8 cellular contexts compared by ENCODE assay signal in genomic region chr12:122081108-122081696, GRCh38. TPM values are rescaled to one million over a fixed set of nuclear protein-coding genes. Genes with fewer than 3 reads are reported as not detected.
DNase-seq lines count a peak whose midpoint lies in the region; ATAC-seq and TF ChIP-seq lines count a peak whose summit lies in the region.

No MANE protein-coding gene starts in this region.

- H3K4me2 ChIP-seq in KMS-11: peak overlapping the region; percentile 94

- H3K36me3 ChIP-seq in KMS-11 (ENCODE audit: insufficient read depth) (no peaks in the 10 kb centered on the region), liver (ENCODE audit: control insufficient read depth in 4 of 4, insufficient read depth in 3 of 4, low read depth in 1 of 4, low read length in 3 of 4) (peaks cover 0 to 5% (median 3%) of the 10 kb centered on the region in 4 donors), thyroid gland (peaks cover 16% of the 10 kb centered on the region in 2 donors)

- peak; percentile 30 for DNase-seq in ACHN
- peak; percentile 25 for DNase-seq in astrocyte of the spinal cord (ENCODE audit: low read depth, low spot score)
- no peak for DNase-seq in thyroid gland
- DNase-seq in left lobe of liver (ENCODE audit: low spot score): no peak
- DNase-seq in SKM-1 (lab: John Stamatoyannopoulos, UW; ENCODE audit: unreplicated experiment): no peak

- intact Hi-C loops in thyroid gland (cut with DNase I): no loop called here

- no peak for TF ChIP-seq RAD21 in liver (IDR thresholded peaks at IDR 0.05)

- H3K4me1 ChIP-seq in KMS-11 (ENCODE audit: low read depth, poor library complexity, severe bottlenecking) (peaks cover 39% of the 10 kb centered on the region), liver (ENCODE audit: control insufficient read depth in 4 of 4, insufficient read depth in 4 of 4, low read length in 3 of 4) (peaks cover 6 to 52% (median 24%) of the 10 kb centered on the region in 4 donors), thyroid gland (peaks cover 32 to 40% of the 10 kb centered on the region in 2 donors)

- no peak overlapping the region for H3K4me3 ChIP-seq in KMS-11 (IDR thresholded peaks at IDR 0.05; ENCODE audit: insufficient read depth, low read depth, low read length)
- peak overlapping the region; percentile 68 for H3K4me3 ChIP-seq in astrocyte of the spinal cord (ENCODE audit: low read depth, low read length)
- H3K4me3 ChIP-seq in liver (ENCODE audit: low read depth in 1 of 3, low read length in 3 of 3): peak overlapping the region in 2 of 3 donors; percentile 91 to 94
- peak overlapping the region in 1 of 3 donors; percentile 80 for H3K4me3 ChIP-seq in thyroid gland (replicated peaks in 1 of 3)

- H3K9ac ChIP-seq in KMS-11 (no peak overlapping the region; the same call in 1 of the 2 replicates), liver (ENCODE audit: low read depth in 1 of 2, low read length in 2 of 2) (peak overlapping the region in 1 of 2 donors; percentile 85)

- in situ Hi-C loops in ACHN (cut with HindIII; ENCODE audit: low pct_ligation_motif_present, low pct_unique_long_range_greater_than_20kb, low sequenced_read_pairs): no loop called here
- in situ Hi-C loops in astrocyte of the spinal cord (cut with HindIII; ENCODE audit: low sequenced_read_pairs): no loop called here

- TF ChIP-seq POLR2A in thyroid gland (IDR thresholded peaks at IDR 0.05): no peak

- H3K9me3 ChIP-seq in liver (ENCODE audit: control insufficient read depth in 4 of 4, low read length in 3 of 4) (no peaks in the 10 kb centered on the region), thyroid gland (no peaks in the 10 kb centered on the region)

- peaks cover 47% of the 10 kb centered on the region; the same call in 1 of the 2 replicates for H3K79me2 ChIP-seq in KMS-11 (ENCODE audit: insufficient read depth, low read depth)

- no peaks in the 10 kb centered on the region for H4K20me1 ChIP-seq in KMS-11 (ENCODE audit: insufficient read depth)

- ATAC-seq in left lobe of liver (no peak), GM18873 (IDR thresholded peaks at IDR 0.05; ENCODE audit: low FRiP score, unreplicated experiment) (no peak)

- H2AFZ ChIP-seq in KMS-11 (ENCODE audit: low read depth): no peak overlapping the region

- no peak for TF ChIP-seq CTCF in KMS-11 (conservative IDR thresholded peaks at IDR 0.05; ENCODE audit: low read depth, low read length)
- TF ChIP-seq CTCF in astrocyte of the spinal cord (IDR thresholded peaks at IDR 0.05; ENCODE audit: low read depth, low read length): no peak
- TF ChIP-seq CTCF in liver (IDR thresholded peaks at IDR 0.05; ENCODE audit: low read depth, low read length, missing input control): no peak
- no peak for TF ChIP-seq CTCF in thyroid gland (IDR thresholded peaks at IDR 0.05)

- H3K27me3 ChIP-seq in KMS-11 (ENCODE audit: insufficient read depth, low read depth): no peaks in the 10 kb centered on the region
- H3K27me3 ChIP-seq in liver (ENCODE audit: control insufficient read depth in 4 of 4, insufficient read depth in 4 of 4, low read length in 3 of 4): no peaks in the 10 kb centered on the region
- H3K27me3 ChIP-seq in thyroid gland: no peaks in the 10 kb centered on the region

- H3K27ac ChIP-seq in KMS-11 (peak overlapping the region; percentile 35; the same call in 1 of the 2 replicates), liver (ENCODE audit: low read depth in 1 of 2, low read length in 2 of 2) (peak overlapping the region; percentile 49 to 72), thyroid gland (peak overlapping the region; percentile 73 to 83 (median 82))

- WGBS in liver: 51% methylated on average over 9 of the region's 9 CpGs
- 72 to 76% methylated on average over 9 of the region's 9 CpGs for WGBS in thyroid gland, 2 donors

TF ChIP-seq in liver, 16 proteins besides CTCF, POLR2A, EP300 and RAD21:
- TF ChIP-seq REST (IDR thresholded peaks at IDR 0.05): no peak
- no peak for TF ChIP-seq YY1 (IDR thresholded peaks at IDR 0.05)
- no peak for TF ChIP-seq RXRA (IDR thresholded peaks at IDR 0.05)
- no peak for TF ChIP-seq GABPA (IDR thresholded peaks at IDR 0.05 in 1 of 2, conservative IDR thresholded peaks at IDR 0.05 in 1 of 2)
- no peak for TF ChIP-seq MAX (IDR thresholded peaks at IDR 0.05)
- no peak for TF ChIP-seq HNF4A (conservative IDR thresholded peaks at IDR 0.05)
- TF ChIP-seq SP1 (IDR thresholded peaks at IDR 0.05): no peak
- no peak for TF ChIP-seq ZBTB33 (IDR thresholded peaks at IDR 0.05)
- no peak for TF ChIP-seq FOXA2 (IDR thresholded peaks at IDR 0.05)
- no peak for TF ChIP-seq EGR1 (IDR thresholded peaks at IDR 0.05; ENCODE audit: low read depth in 2 of 2)
- TF ChIP-seq ATF3 (IDR thresholded peaks at IDR 0.05): no peak
- TF ChIP-seq JUND (IDR thresholded peaks at IDR 0.05): no peak
- no peak for TF ChIP-seq FOXA1 (IDR thresholded peaks at IDR 0.05)
- TF ChIP-seq NR2F2 (IDR thresholded peaks at IDR 0.05): no peak
- no peak for TF ChIP-seq TAF1 (conservative IDR thresholded peaks at IDR 0.05)
- TF ChIP-seq HNF4G (IDR thresholded peaks at IDR 0.05): no peak

RNA-seq across cellular contexts. Expression of gene MLXIP, which starts 2.6 kb away (rescaled TPM):
- total RNA-seq in liver: 10 to 100 TPM; 10.6 to 19.5 TPM
- polyA plus RNA-seq in liver: 10 to 100 TPM; 10.6 to 11.4 TPM
- 10 to 100 TPM; 34.0 to 70.1 (median 46.2) TPM for total RNA-seq in thyroid gland
- total RNA-seq in left lobe of liver: 19.0 TPM

RNA-seq across cellular contexts. Expression of gene BCL7A, which starts 59.5 kb away (rescaled TPM):
- total RNA-seq in liver: 1 to 10 TPM; 5.9 to 8.3 TPM
- 1 to 10 TPM; 3.5 to 4.0 TPM for polyA plus RNA-seq in liver
- total RNA-seq in thyroid gland: 10 to 100 TPM; 18.3 to 27.2 (median 22.7) TPM
- total RNA-seq in left lobe of liver: 5.2 TPM

Comparison
In these comparisons a context has a peak if more than half of its experiments do, and no peak if none do; other contexts are left out.
1. DNase-seq: peak in ACHN (single experiment) and astrocyte of the spinal cord (single experiment); none in thyroid gland (0 of 2), left lobe of liver (single experiment) and SKM-1 (single experiment).
2. Peak in every context shown above with its lines, with median percentiles within 50 percentile points of each other: H3K27ac ChIP-seq.